8 cellular contexts compared by ENCODE assay signal in the genomic region with DNA sequence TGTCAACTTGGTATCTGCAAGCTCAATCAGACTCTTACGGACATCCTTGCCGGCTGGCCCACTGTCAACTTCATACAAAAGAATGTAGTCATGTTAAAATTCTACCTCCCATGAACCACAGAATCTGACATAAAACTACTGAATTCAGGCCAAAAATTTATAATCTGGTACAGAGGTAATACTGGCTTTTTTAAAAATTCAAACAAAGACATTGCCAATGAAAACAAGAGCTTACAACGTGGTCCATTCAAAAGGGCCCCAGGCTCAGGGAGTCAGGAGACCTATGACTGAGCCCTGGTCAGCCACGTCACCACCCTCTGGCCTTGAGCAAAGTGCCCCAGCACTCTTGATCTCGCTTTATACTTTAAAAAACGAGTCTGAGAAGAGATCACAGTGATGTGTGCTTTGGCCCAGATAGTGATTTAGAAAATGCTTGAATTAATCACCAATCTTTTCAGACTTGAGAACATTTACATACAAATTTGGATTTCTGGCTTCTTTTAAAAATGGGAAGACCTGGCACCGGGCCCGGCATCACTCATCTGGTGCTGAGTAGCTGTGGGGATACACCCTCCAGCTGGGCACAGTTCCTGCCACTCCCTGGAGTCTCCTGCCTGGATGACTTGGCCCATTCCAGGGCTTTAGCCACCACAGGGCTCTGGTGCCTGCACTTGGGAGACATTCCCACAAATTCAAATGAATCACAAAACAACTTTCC.
A peak's percentile ranks its signal among the peaks of the same experiment; 100 is the strongest.
DNase-seq lines count a peak whose midpoint lies in the region; ATAC-seq lines count a peak whose summit lies in the region.

No MANE protein-coding gene starts in this region.

- peak; percentile 32 for DNase-seq in NCI-H2196 (lab: John Stamatoyannopoulos, UW; ENCODE audit: unreplicated experiment)
- DNase-seq in NCI-H2196 treated with DMSO at 0.1 percent for 48 hours (lab: John Stamatoyannopoulos, UW; ENCODE audit: unreplicated experiment) = no peak
- DNase-seq in T1000 (lab: John Stamatoyannopoulos, UW) = peak; percentile 86
- peak; percentile 79 for DNase-seq in globus pallidus (ENCODE audit: low spot score)
- peak; percentile 79 for DNase-seq in sciatic nerve (ENCODE audit: low spot score)
- DNase-seq in activated CD4-positive, alpha-beta T cell treated with anti-CD3 and anti-CD28 coated beads for 1 hour = no peak

- ATAC-seq in sciatic nerve (peak; percentile 96), HG03460 (IDR thresholded peaks at IDR 0.05; ENCODE audit: unreplicated experiment) (no peak), HG03521 (IDR thresholded peaks at IDR 0.05; ENCODE audit: unreplicated experiment) (no peak)

- intact Hi-C loops in sciatic nerve (cut with DNase I) = no loop called here

Comparison
In these comparisons a context has a peak if more than half of its experiments do, and no peak if none do; other contexts are left out.
1. DNase-seq: peak in NCI-H2196 (single experiment), T1000 (single experiment), globus pallidus (single experiment) and sciatic nerve (single experiment); none in NCI-H2196 treated with DMSO at 0.1 percent for 48 hours (single experiment) and activated CD4-positive, alpha-beta T cell treated with anti-CD3 and anti-CD28 coated beads for 1 hour (single experiment).